8 cellular contexts compared by ENCODE assay signal in genomic region chr11:100980156-100980555, GRCh38.
DNase-seq lines count a peak whose midpoint lies in the region; ATAC-seq and TF ChIP-seq lines count a peak whose summit lies in the region.

No MANE protein-coding gene starts in this region.

- H2BK120ac ChIP-seq in mesendoderm (ENCODE audit: low read depth, low read length) = no peak overlapping the region

- H3K27me3 ChIP-seq in Loucy (ENCODE audit: insufficient read depth, low read length, poor library complexity, severe bottlenecking) (no peaks in the 10 kb centered on the region), brain microvascular endothelial cell (replicated peaks) (no peaks in the 10 kb centered on the region), mesendoderm (ENCODE audit: insufficient read depth, low read length, poor library complexity) (no peaks in the 10 kb centered on the region)

- H3K4me3 Mint-ChIP-seq in activated CD4-positive, alpha-beta T cell treated with anti-CD3 and anti-CD28 coated beads for 36 hours = no peak overlapping the region

- no peak overlapping the region for H3K9ac ChIP-seq in Loucy (ENCODE audit: low read depth, low read length, poor library complexity, severe bottlenecking)
- H3K9ac ChIP-seq in mesendoderm (ENCODE audit: low read length) = no peak overlapping the region

- no peaks in the 10 kb centered on the region for H4K20me1 ChIP-seq in Loucy (ENCODE audit: insufficient read depth, low read length, poor library complexity, severe bottlenecking)

- CTCF ChIA-PET in activated CD4-positive, alpha-beta T cell treated with anti-CD3 and anti-CD28 coated beads for 36 hours (lab: Charles Lee) = interaction anchor here (0.7 kb wide), 2 partner anchors 220 to 1050 kb away, joined by 3 read pairs; no protein-coding TSS in a partner anchor

- no peak overlapping the region for H3K18ac ChIP-seq in mesendoderm (ENCODE audit: low read length)

- H2AK5ac ChIP-seq in mesendoderm (ENCODE audit: low read length) = no peak overlapping the region

- H3K56ac ChIP-seq in mesendoderm (ENCODE audit: low read length) = no peak overlapping the region

- H3K4me1 ChIP-seq in Loucy (ENCODE audit: insufficient read depth, low read length, poor library complexity, severe bottlenecking) (no peaks in the 10 kb centered on the region), mesendoderm (ENCODE audit: control insufficient read depth, low read depth, low read length) (peaks cover 2% of the 10 kb centered on the region)

- in situ Hi-C loops in brain microvascular endothelial cell (cut with HindIII; ENCODE audit: low pct_ligation_motif_present, low sequenced_read_pairs) = no loop called here
- in situ Hi-C loops in GM13977 (cut with MboI; ENCODE audit: low pct_unique_long_range_greater_than_20kb, low sequenced_read_pairs, unreplicated experiment) = no loop called here

- ATAC-seq in activated CD4-positive, alpha-beta T cell treated with anti-CD3 and anti-CD28 coated beads for 36 hours = no peak

- no peaks in the 10 kb centered on the region for H3K36me3 Mint-ChIP-seq in activated CD4-positive, alpha-beta T cell treated with anti-CD3 and anti-CD28 coated beads for 36 hours (ENCODE audit: low read depth)

- no CpG with 5 or more reads among the region's 3 CpGs for WGBS in mesendoderm (ENCODE audit: extremely low coverage, insufficient coverage, low lambda C conversion rate)

- no peaks in the 10 kb centered on the region for H3K27me3 Mint-ChIP-seq in activated CD4-positive, alpha-beta T cell treated with anti-CD3 and anti-CD28 coated beads for 36 hours

- TF ChIP-seq CTCF in Loucy (conservative IDR thresholded peaks at IDR 0.05; ENCODE audit: low read length) (peak; percentile 31; the same call in 1 of the 2 replicates), brain microvascular endothelial cell (IDR thresholded peaks at IDR 0.05; ENCODE audit: low read depth, low read length, missing control alignments) (peak; percentile 52), GM13977 (IDR thresholded peaks at IDR 0.05; ENCODE audit: extremely low read depth, insufficient read depth, missing control alignments) (no peak)

- no peaks in the 10 kb centered on the region for H3K36me3 ChIP-seq in Loucy (ENCODE audit: insufficient read depth, low read length)
- no peaks in the 10 kb centered on the region for H3K36me3 ChIP-seq in brain microvascular endothelial cell (replicated peaks)
- H3K36me3 ChIP-seq in mesendoderm (ENCODE audit: control insufficient read depth, insufficient read depth, low read length) = no peaks in the 10 kb centered on the region

- no peak overlapping the region for H2AFZ ChIP-seq in Loucy (ENCODE audit: low read length)

- H3K4me3 ChIP-seq in Loucy (ENCODE audit: low read length, poor library complexity, severe bottlenecking) (no peak overlapping the region), brain microvascular endothelial cell (ENCODE audit: low read depth, low read length) (no peak overlapping the region), mesendoderm (ENCODE audit: low read length) (no peak overlapping the region)

- no peaks in the 10 kb centered on the region for H3K9me2 ChIP-seq in Loucy (replicated peaks; ENCODE audit: low read depth, low read length)

- H3K79me1 ChIP-seq in mesendoderm (ENCODE audit: low read length) = no peaks in the 10 kb centered on the region

- no peak overlapping the region for H3K4me2 ChIP-seq in Loucy (ENCODE audit: low read depth, low read length, poor library complexity, severe bottlenecking)
- no peak overlapping the region for H3K4me2 ChIP-seq in mesendoderm (ENCODE audit: low read length)

- POLR2A ChIA-PET in activated CD4-positive, alpha-beta T cell treated with anti-CD3 and anti-CD28 coated beads for 36 hours (lab: Charles Lee) = no interaction called here

- H4K8ac ChIP-seq in mesendoderm (ENCODE audit: low read depth, low read length) = no peak overlapping the region

- no peak overlapping the region for H3K27ac ChIP-seq in brain microvascular endothelial cell
- H3K27ac ChIP-seq in mesendoderm (ENCODE audit: low read depth, low read length) = no peak overlapping the region

- H3K23ac ChIP-seq in mesendoderm (ENCODE audit: low read length) = no peak overlapping the region

- no peak overlapping the region for H3K4ac ChIP-seq in mesendoderm (ENCODE audit: low read depth, low read length)

- intact Hi-C loops in activated CD4-positive, alpha-beta T cell treated with anti-CD3 and anti-CD28 coated beads for 36 hours (cut with DNase I, micrococcal nuclease) = no loop called here

- H3K9me3 Mint-ChIP-seq in activated CD4-positive, alpha-beta T cell treated with anti-CD3 and anti-CD28 coated beads for 36 hours (ENCODE audit: low read depth) = no peaks in the 10 kb centered on the region

- no peak overlapping the region for H2BK15ac ChIP-seq in mesendoderm (replicated peaks; ENCODE audit: low read depth)

- no peak overlapping the region for H4K5ac ChIP-seq in mesendoderm (ENCODE audit: low read length)

- DNase-seq in DMS53 treated with DMSO at 0.1 percent for 48 hours (lab: John Stamatoyannopoulos, UW; ENCODE audit: unreplicated experiment) (peak; percentile 47), brain microvascular endothelial cell (no peak), mesendoderm (peak; percentile 59), GM13977 (ENCODE audit: low spot score) (no peak)
- DNase-seq in stimulated activated CD4-positive, alpha-beta T cell treated with anti-CD3 and anti-CD28 coated beads, Interleukin-15, amount 100 ng/mL, for 24 hours = no peak
- no peak for DNase-seq in activated CD4-positive, alpha-beta T cell treated with anti-CD3 and anti-CD28 coated beads for 36 hours
- DNase-seq in activated CD4-positive, alpha-beta T cell treated with anti-CD3 and anti-CD28 coated beads for 4 hours = no peak

- no peaks in the 10 kb centered on the region for H3K9me3 ChIP-seq in Loucy (ENCODE audit: insufficient read depth, low read depth, low read length)

- H3K4me1 Mint-ChIP-seq in activated CD4-positive, alpha-beta T cell treated with anti-CD3 and anti-CD28 coated beads for 36 hours = no peaks in the 10 kb centered on the region

- no peaks in the 10 kb centered on the region for H3F3A ChIP-seq in Loucy (ENCODE audit: low read depth)

- H3K79me2 ChIP-seq in Loucy (ENCODE audit: insufficient read depth, low read length) (no peaks in the 10 kb centered on the region), mesendoderm (ENCODE audit: control insufficient read depth, insufficient read depth, low read length) (no peaks in the 10 kb centered on the region)

- no peak overlapping the region for H2BK5ac ChIP-seq in mesendoderm (ENCODE audit: low read length)

- H3K27ac Mint-ChIP-seq in activated CD4-positive, alpha-beta T cell treated with anti-CD3 and anti-CD28 coated beads for 36 hours = no peak overlapping the region

Comparison
In these comparisons a context has a peak if more than half of its experiments do, and no peak if none do; other contexts are left out.
1. DNase-seq: peak in DMS53 treated with DMSO at 0.1 percent for 48 hours (single experiment) and mesendoderm (single experiment); none in brain microvascular endothelial cell (single experiment), GM13977 (single experiment), stimulated activated CD4-positive, alpha-beta T cell treated with anti-CD3 and anti-CD28 coated beads, Interleukin-15, amount 100 ng/mL, for 24 hours (single experiment), activated CD4-positive, alpha-beta T cell treated with anti-CD3 and anti-CD28 coated beads for 36 hours (single experiment) and activated CD4-positive, alpha-beta T cell treated with anti-CD3 and anti-CD28 coated beads for 4 hours (0 of 2).